Comparison of ENCODE assay signal across 25 cellular contexts in genomic region chr17:13334374-13334773, GRCh38.
"Had no signal": no experiment of that assay in that cellular context is flagged by ENCODE, and none has a peak within 500 bp of the region (broad histone marks: within the 10 kb centered on the region; RNA-seq: fewer than 3 reads in every experiment).

No MANE protein-coding gene starts in this region.

- H3K4me2 ChIP-seq: hepatocyte had no signal

- DNase-seq: dermis blood vessel endothelial cell; dorsolateral prefrontal cortex; effector CD4-positive, alpha-beta T cell; effector memory CD4-positive, alpha-beta T cell; foreskin keratinocyte; heart left ventricle; hypothalamus; immature natural killer cell; islet precursor cell; kidney; kidney glomerular epithelial cell; left colon; left ventricle myocardium superior; lower lobe of right lung; mesenchymal stem cell; mucosa of descending colon; naive B cell; naive thymus-derived CD8-positive, alpha-beta T cell had no signal

- H3K27ac ChIP-seq: coronary artery, dorsolateral prefrontal cortex, esophagus muscularis mucosa, foreskin keratinocyte, gastroesophageal sphincter, heart left ventricle, hepatocyte, lower lobe of right lung had no signal

- H3K9me3 ChIP-seq: esophagus muscularis mucosa, gastroesophageal sphincter, heart left ventricle, lower lobe of right lung, mucosa of descending colon had no signal

- H3K27me3 ChIP-seq: foreskin keratinocyte, hepatocyte had no signal

- H3K79me2 ChIP-seq: hepatocyte had no signal

- ATAC-seq: foreskin keratinocyte; gastroesophageal sphincter; heart left ventricle; left colon; left lobe of liver; left ventricle myocardium superior; lower lobe of right lung; mucosa of descending colon; naive thymus-derived CD8-positive, alpha-beta T cell had no signal

- H3K36me3 ChIP-seq: esophagus muscularis mucosa, gastroesophageal sphincter, heart left ventricle, lower lobe of right lung had no signal

- H3K4me3 ChIP-seq: coronary artery, dorsolateral prefrontal cortex, esophagus muscularis mucosa, gastroesophageal sphincter, heart left ventricle, hepatocyte, lower lobe of right lung, mucosa of descending colon had no signal

- H2AFZ ChIP-seq: hepatocyte had no signal

- H3K4me1 ChIP-seq: foreskin keratinocyte, lower lobe of right lung had no signal

- FAIRE-seq: endothelial cell of umbilical vein, frontal cortex, kidney had no signal
